ENCODE assay signal across 12 cellular contexts in the genomic region with DNA sequence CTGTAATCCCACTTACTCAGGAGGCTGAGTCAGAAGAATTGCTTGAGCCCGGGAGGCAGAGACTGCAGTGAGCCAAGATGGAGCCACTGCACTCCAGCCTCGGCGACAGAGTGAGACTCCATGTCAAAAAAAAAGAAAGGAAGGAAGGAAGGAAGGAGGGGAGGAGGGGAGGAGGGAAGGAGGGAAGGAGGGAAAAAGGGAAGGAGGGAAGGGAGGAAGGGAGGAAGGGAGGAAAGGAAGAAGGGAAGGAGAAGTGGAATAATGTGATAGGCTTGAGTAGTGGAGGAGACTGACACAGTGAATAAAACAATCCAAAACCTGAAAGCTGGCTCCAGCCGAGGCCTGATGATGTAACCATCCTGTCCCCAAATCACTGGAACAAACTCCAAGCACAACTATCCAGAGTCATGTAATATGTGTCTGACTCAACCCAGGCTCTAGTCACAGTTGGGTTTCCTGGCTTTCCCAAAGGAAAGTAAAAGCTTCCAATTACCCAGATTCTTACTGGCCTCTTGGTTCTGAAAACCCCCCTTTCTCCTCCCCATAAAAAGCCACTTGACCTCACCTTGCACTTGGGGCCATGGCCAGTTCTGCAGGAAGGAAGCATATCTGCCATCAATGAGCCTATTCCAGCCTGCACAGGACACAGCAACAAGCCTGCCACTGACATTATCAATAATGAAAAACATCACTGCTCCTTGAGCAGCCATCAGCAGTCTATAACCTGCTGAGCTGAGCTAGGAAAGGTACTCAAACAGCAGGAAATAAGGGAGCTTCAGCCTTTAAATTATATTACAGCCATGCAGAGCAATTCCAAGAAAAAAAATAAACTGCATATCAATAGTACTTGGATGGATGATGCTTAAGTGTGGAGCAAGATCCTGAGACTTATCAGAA. TPM values are rescaled to one million over a fixed set of nuclear protein-coding genes. Genes with fewer than 3 reads are reported as not detected.
DNase-seq lines count a peak whose midpoint lies in the region; ATAC-seq and TF ChIP-seq lines count a peak whose summit lies in the region.
"Had no signal": no experiment of that assay in that cellular context is flagged by ENCODE, and none has a peak within 500 bp of the region (broad histone marks: within the 10 kb centered on the region; RNA-seq: fewer than 3 reads in every experiment).

No MANE protein-coding gene starts in this region.

- H3K79me2 ChIP-seq in mammary epithelial cell (ENCODE audit: insufficient read depth, low read length) = peaks cover 27% of the 10 kb centered on the region

- H2AFZ ChIP-seq in mammary epithelial cell (ENCODE audit: low read depth, low read length) = no peak overlapping the region

- dilution Hi-C loops in mammary epithelial cell (cut with HindIII; ENCODE audit: low sequenced_read_pairs) = no loop called here

- H3K9me3 ChIP-seq in SJCRH30 (replicated peaks) (no peaks in the 10 kb centered on the region), mammary epithelial cell (replicated peaks; ENCODE audit: insufficient read depth, low read length) (no peaks in the 10 kb centered on the region)

- H3K27me3 ChIP-seq in SJCRH30 (no peaks in the 10 kb centered on the region), mammary epithelial cell (ENCODE audit: insufficient read depth, low read length) (no peaks in the 10 kb centered on the region)

- H3K4me1 ChIP-seq in SJCRH30 (peaks cover 32% of the 10 kb centered on the region), mammary epithelial cell (ENCODE audit: insufficient read depth, low read length) (peaks cover 7% of the 10 kb centered on the region)

- DNase-seq in EH (ENCODE audit: low read depth) (peak; percentile 85), SJCRH30 (peak in 1 of 2 experiments; percentile 48), fibroblast of the aortic adventitia (ENCODE audit: low read depth) (peak; percentile 59), omental fat pad (ENCODE audit: low spot score) (no peak), mammary epithelial cell (no peak), activated T-cell treated with anti-CD3 and anti-CD28 coated beads for 4 hours (no peak), NCI-H2107 treated with DMSO at 0.1 percent for 48 hours (lab: John Stamatoyannopoulos, UW; ENCODE audit: unreplicated experiment) (no peak)
- DNase-seq: activated naive CD8-positive, alpha-beta T cell treated with anti-CD3 and anti-CD28 coated beads, Interleukin-2, amount 10 ng/mL, durations not matched to agents 7 days and 5 days; MV-4-11; NCI-H526 had no signal

- H3K36me3 ChIP-seq in SJCRH30 = no peaks in the 10 kb centered on the region
- no peaks in the 10 kb centered on the region for H3K36me3 ChIP-seq in mammary epithelial cell (ENCODE audit: insufficient read depth, low read length)

- 78% methylated on average over 3 of the region's 4 CpGs for WGBS in mammary epithelial cell (ENCODE audit: low coverage, missing lambda C conversion rate)

- peak; percentile 41 for ATAC-seq in omental fat pad (ENCODE audit: low FRiP score)
- ATAC-seq in GM21515 (IDR thresholded peaks at IDR 0.05; ENCODE audit: unreplicated experiment) = no peak

- CTCF ChIA-PET in mammary epithelial cell (lab: Charles Lee; ENCODE audit: low non-redundant PET) = no interaction called here

- H3K4me2 ChIP-seq in mammary epithelial cell (ENCODE audit: insufficient read depth, low read depth, low read length) = no peak overlapping the region

- no peaks in the 10 kb centered on the region for H4K20me1 ChIP-seq in mammary epithelial cell (ENCODE audit: insufficient read depth, low read length)

- BruUV-seq in mammary epithelial cell (replicated peaks; lab: Mats Ljungman, UMichigan) = no TSS peak

- in situ Hi-C loops in mammary epithelial cell (cut with MboI; ENCODE audit: low sequenced_read_pairs in 2 of 2) = no loop called here

- H3K27ac ChIP-seq in SJCRH30 (peak overlapping the region; percentile 20), mammary epithelial cell (ENCODE audit: insufficient read depth, low read depth, low read length) (no peak overlapping the region)
- H3K27ac ChIP-seq: C4-2B had no signal

- H3K4me3 ChIP-seq in SJCRH30 (no peak overlapping the region), fibroblast of the aortic adventitia (ENCODE audit: low read depth, low read length) (no peak overlapping the region), mammary epithelial cell (replicated peaks in 1 of 3; ENCODE audit: insufficient read depth in 1 of 3, low read depth in 2 of 3, low read length in 3 of 3) (no peak overlapping the region)

- TF ChIP-seq CTCF in fibroblast of the aortic adventitia (IDR thresholded peaks at IDR 0.05; ENCODE audit: insufficient read depth, low read length) (no peak), omental fat pad (IDR thresholded peaks at IDR 0.05) (no peak), mammary epithelial cell (conservative IDR thresholded peaks at IDR 0.05 in 1 of 2, IDR thresholded peaks at IDR 0.05 in 1 of 2; ENCODE audit: extremely low read depth in 1 of 2, insufficient read depth in 1 of 2, low read depth in 1 of 2, low read length in 2 of 2) (no peak)

- intact Hi-C loops in mammary epithelial cell (cut with micrococcal nuclease) = no loop called here

- no peak overlapping the region for H3K9ac ChIP-seq in mammary epithelial cell (ENCODE audit: insufficient read depth, low read length)

RNA-seq across cellular contexts. Expression of gene MB21D2, which starts 48.3 kb away (rescaled TPM):
- total RNA-seq in SJCRH30 (2014; rRNA removed; shearing (Covaris generic)) = 18.3 and 20.4 TPM in 2 replicates
- total RNA-seq in fibroblast of the aortic adventitia (ENCODE audit: low replicate concordance) (5.6 and 6.7 TPM in 2 replicates), omental fat pad (10 to 100 TPM in 1 of 4 donors, 1 to 10 TPM in 3; 3.5 to 18.2 (median 5.2) TPM), mammary epithelial cell (1 to 10 TPM; 5.2 to 7.8 TPM)
- 4.7 TPM for polyA plus RNA-seq in mammary epithelial cell
- polyA minus RNA-seq in mammary epithelial cell = 4.9 TPM

Comparison
In these comparisons a context has a peak if more than half of its experiments do, and no peak if none do; other contexts are left out.
1. DNase-seq: peak in EH (single experiment) and fibroblast of the aortic adventitia (single experiment); none in omental fat pad (single experiment), mammary epithelial cell (single experiment), activated T-cell treated with anti-CD3 and anti-CD28 coated beads for 4 hours (single experiment) and NCI-H2107 treated with DMSO at 0.1 percent for 48 hours (single experiment).